In the genomic region with DNA sequence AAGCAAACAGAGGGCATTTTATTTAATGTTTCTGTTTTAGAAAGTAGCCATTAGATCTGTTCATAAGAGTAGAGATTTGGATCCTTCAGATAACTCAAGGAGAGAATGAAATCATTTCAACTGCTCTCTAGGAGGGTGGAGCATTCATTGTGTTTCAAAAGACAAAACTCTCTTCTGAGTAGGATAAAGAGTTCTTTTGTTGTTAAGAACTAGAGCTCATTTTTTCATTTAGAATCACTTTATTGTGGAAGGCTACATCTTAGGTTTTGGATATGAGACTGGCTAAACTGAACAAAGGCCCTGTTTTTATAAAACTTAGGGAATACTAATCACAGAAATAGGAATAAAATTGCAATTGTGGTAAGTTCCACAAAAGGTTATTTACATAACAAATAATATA, we compare ENCODE assay signal across 25 cellular contexts.
"Had no signal": no experiment of that assay in that cellular context is flagged by ENCODE, and none has a peak within 500 bp of the region (broad histone marks: within the 10 kb centered on the region; RNA-seq: fewer than 3 reads in every experiment).

No MANE protein-coding gene starts in this region.

- H3K27ac Mint-ChIP-seq: activated B cell treated with CpG ODN at 0.5 μM for 24 hours; activated CD4-positive, alpha-beta memory T cell treated with anti-CD3 and anti-CD28 coated beads, Interleukin-2, amount 10 ng/mL, durations not matched to agents 7 days and 5 days; activated CD8-positive, alpha-beta memory T cell treated with anti-CD3 and anti-CD28 coated beads, Interleukin-2, amount 10 ng/mL, durations not matched to agents 7 days and 5 days; activated naive CD8-positive, alpha-beta T cell treated with anti-CD3 and anti-CD28 coated beads, Interleukin-2, amount 50 U/mL, for 24 hours; activated T-helper 1 cell treated with anti-CD3 and anti-CD28 coated beads, Interleukin-12 subunit alpha, Interleukin-12 subunit beta, Interleukin-2, Interleukin-4 antibody, amounts not matched to agents 30 ng/mL and 10 ng/mL and 1 ng/mL, durations not matched to agents 14 hours and 24 hours and 36 hours; natural killer cell; T-cell had no signal

- H3K4me1 ChIP-seq: body of pancreas, esophagus squamous epithelium, heart right ventricle, prostate gland, right atrium auricular region, spleen, thyroid gland, upper lobe of right lung had no signal

- H3K36me3 ChIP-seq: cardiac muscle cell, esophagus squamous epithelium, heart right ventricle, prostate gland, right atrium auricular region, spleen, thyroid gland, upper lobe of right lung had no signal

- H3K27me3 Mint-ChIP-seq: activated B cell treated with CpG ODN at 0.5 μM for 24 hours; activated CD4-positive, alpha-beta memory T cell treated with anti-CD3 and anti-CD28 coated beads, Interleukin-2, amount 10 ng/mL, durations not matched to agents 7 days and 5 days; activated CD8-positive, alpha-beta memory T cell treated with anti-CD3 and anti-CD28 coated beads, Interleukin-2, amount 10 ng/mL, durations not matched to agents 7 days and 5 days; activated naive CD8-positive, alpha-beta T cell treated with anti-CD3 and anti-CD28 coated beads, Interleukin-2, amount 50 U/mL, for 24 hours; T-cell had no signal

- H3K36me3 Mint-ChIP-seq: activated CD8-positive, alpha-beta memory T cell treated with anti-CD3 and anti-CD28 coated beads, Interleukin-2, amount 10 ng/mL, durations not matched to agents 7 days and 5 days; natural killer cell; T-cell had no signal

- H3K4me3 ChIP-seq: body of pancreas, cardiac muscle cell, esophagus squamous epithelium, heart right ventricle, lung, prostate gland, right atrium auricular region, spleen, thyroid gland, upper lobe of right lung had no signal

- ATAC-seq: activated CD8-positive, alpha-beta memory T cell treated with anti-CD3 and anti-CD28 coated beads, Interleukin-2, amount 10 ng/mL, durations not matched to agents 7 days and 5 days; activated naive CD8-positive, alpha-beta T cell treated with anti-CD3 and anti-CD28 coated beads, Interleukin-2, amount 50 U/mL, for 24 hours; body of pancreas; heart right ventricle; left lobe of liver; natural killer cell; T-cell; upper lobe of right lung had no signal

- H3K27me3 ChIP-seq: body of pancreas, cardiac muscle cell, esophagus squamous epithelium, heart right ventricle, right atrium auricular region, spleen, thyroid gland, upper lobe of right lung had no signal

- H3K9me3 Mint-ChIP-seq: activated T-helper 1 cell treated with anti-CD3 and anti-CD28 coated beads, Interleukin-12 subunit alpha, Interleukin-12 subunit beta, Interleukin-2, Interleukin-4 antibody, amounts not matched to agents 30 ng/mL and 10 ng/mL and 1 ng/mL, durations not matched to agents 14 hours and 24 hours and 36 hours had no signal

- H3K4me1 Mint-ChIP-seq: activated B cell treated with CpG ODN at 0.5 μM for 24 hours; activated CD4-positive, alpha-beta memory T cell treated with anti-CD3 and anti-CD28 coated beads, Interleukin-2, amount 10 ng/mL, durations not matched to agents 7 days and 5 days; activated CD8-positive, alpha-beta memory T cell treated with anti-CD3 and anti-CD28 coated beads, Interleukin-2, amount 10 ng/mL, durations not matched to agents 7 days and 5 days; activated naive CD8-positive, alpha-beta T cell treated with anti-CD3 and anti-CD28 coated beads, Interleukin-2, amount 50 U/mL, for 24 hours; natural killer cell; T-cell had no signal

- H3K4me3 Mint-ChIP-seq: activated B cell treated with CpG ODN at 0.5 μM for 24 hours; activated CD4-positive, alpha-beta memory T cell treated with anti-CD3 and anti-CD28 coated beads, Interleukin-2, amount 10 ng/mL, durations not matched to agents 7 days and 5 days; activated CD8-positive, alpha-beta memory T cell treated with anti-CD3 and anti-CD28 coated beads, Interleukin-2, amount 10 ng/mL, durations not matched to agents 7 days and 5 days; activated naive CD8-positive, alpha-beta T cell treated with anti-CD3 and anti-CD28 coated beads, Interleukin-2, amount 50 U/mL, for 24 hours; activated T-helper 1 cell treated with anti-CD3 and anti-CD28 coated beads, Interleukin-12 subunit alpha, Interleukin-12 subunit beta, Interleukin-2, Interleukin-4 antibody, amounts not matched to agents 30 ng/mL and 10 ng/mL and 1 ng/mL, durations not matched to agents 14 hours and 24 hours and 36 hours; natural killer cell; T-cell had no signal

- DNase-seq: activated B cell treated with CpG ODN at 0.5 μM for 24 hours; activated CD4-positive, alpha-beta memory T cell treated with anti-CD3 and anti-CD28 coated beads, Interleukin-2, amount 10 ng/mL, durations not matched to agents 7 days and 5 days; activated CD4-positive, alpha-beta T cell treated with anti-CD3 and anti-CD28 coated beads for 48 hours; activated CD8-positive, alpha-beta memory T cell treated with anti-CD3 and anti-CD28 coated beads, Interleukin-2, amount 10 ng/mL, durations not matched to agents 7 days and 5 days; activated gamma-delta T cell; activated naive CD4-positive, alpha-beta T cell treated with anti-CD3 and anti-CD28 coated beads, Interleukin-2, amount 50 U/mL, for 16 hours; activated naive CD8-positive, alpha-beta T cell treated with anti-CD3 and anti-CD28 coated beads, Interleukin-2, amount 50 U/mL, for 24 hours; activated T-cell treated with anti-CD3 and anti-CD28 coated beads for 4 hours; body of pancreas; esophagus squamous epithelium; heart right ventricle; natural killer cell; spleen; stimulated activated CD4-positive, alpha-beta T cell treated with anti-CD3 and anti-CD28 coated beads, Interleukin-4, amount 100 ng/mL, for 1 hour; stimulated activated naive CD4-positive, alpha-beta T cell; T-cell; T-helper 9 cell; thyroid gland; upper lobe of right lung had no signal

- H3K27ac ChIP-seq: body of pancreas, cardiac muscle cell, esophagus squamous epithelium, heart right ventricle, prostate gland, right atrium auricular region, spleen, thyroid gland, upper lobe of right lung had no signal
